23 cellular contexts compared by ENCODE assay signal in the genomic region with DNA sequence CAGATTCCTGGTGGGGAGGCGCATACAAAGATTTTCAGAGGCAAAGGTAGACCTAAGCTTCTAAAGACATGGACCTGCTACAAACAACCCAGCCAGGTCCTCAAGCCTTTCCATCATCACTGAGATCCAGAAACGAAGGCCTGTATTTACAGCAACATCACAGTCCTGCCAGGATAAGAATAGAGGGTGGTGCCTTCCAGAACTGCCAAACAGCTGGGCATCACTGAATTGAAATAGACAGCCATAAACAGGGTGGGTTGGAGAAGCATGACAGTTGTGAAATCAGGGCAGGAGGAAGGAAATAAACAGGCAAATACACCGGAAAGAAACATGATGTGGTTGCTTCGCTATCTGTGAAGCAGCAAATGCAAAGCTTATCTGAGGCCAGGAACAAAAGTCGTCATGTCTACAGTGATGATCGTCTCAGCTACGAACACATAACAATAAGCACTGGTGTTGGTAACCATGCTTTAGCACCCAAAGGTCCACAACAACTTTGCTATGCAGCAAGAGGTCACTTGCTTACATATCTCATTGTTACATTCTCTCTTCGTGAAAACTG.
"Had no signal": no experiment of that assay in that cellular context is flagged by ENCODE, and none has a peak within 500 bp of the region (broad histone marks: within the 10 kb centered on the region; RNA-seq: fewer than 3 reads in every experiment).

No MANE protein-coding gene starts in this region.

- H3K36me3 ChIP-seq: esophagus muscularis mucosa, left lung, upper lobe of left lung had no signal

- H3K9me3 Mint-ChIP-seq: activated CD4-positive, alpha-beta T cell treated with anti-CD3 and anti-CD28 coated beads, Interleukin-2, amount 10 ng/mL, durations not matched to agents 24 days and 14 days; activated naive CD4-positive, alpha-beta T cell treated with anti-CD3 and anti-CD28 coated beads, Interleukin-2, amount 50 U/mL, for 24 hours; mesothelial cell of epicardium; nephron progenitor cell had no signal

- ATAC-seq: activated CD4-positive, CD25-positive, alpha-beta regulatory T cell treated with anti-CD3 and anti-CD28 coated beads, Interleukin-2, amount 50 U/mL, for 24 hours; activated CD8-positive, alpha-beta T cell treated with anti-CD3 and anti-CD28 coated beads, Interleukin-2, amount 10 ng/mL, durations not matched to agents 7 days and 5 days; body of pancreas; left lung; sciatic nerve; stimulated activated naive CD8-positive, alpha-beta T cell treated with anti-CD3 and anti-CD28 coated beads, Interleukin-15, Interleukin-2, amounts not matched to agents 100 U/mL and 50 U/mL, for 24 hours had no signal

- H3K27ac ChIP-seq: body of pancreas, esophagus muscularis mucosa, left lung, parathyroid adenoma, upper lobe of left lung had no signal

- H3K4me1 ChIP-seq: body of pancreas, esophagus muscularis mucosa, left lung, parathyroid adenoma, upper lobe of left lung had no signal

- H3K4me3 Mint-ChIP-seq: activated CD4-positive, alpha-beta T cell treated with anti-CD3 and anti-CD28 coated beads, Interleukin-2, amount 10 ng/mL, durations not matched to agents 24 days and 14 days; activated CD8-positive, alpha-beta T cell treated with anti-CD3 and anti-CD28 coated beads, Interleukin-2, amount 10 ng/mL, durations not matched to agents 7 days and 5 days; activated naive CD4-positive, alpha-beta T cell treated with anti-CD3 and anti-CD28 coated beads, Interleukin-2, amount 50 U/mL, for 24 hours; mesothelial cell of epicardium; nephron progenitor cell had no signal

- H3K9me3 ChIP-seq: body of pancreas, esophagus muscularis mucosa, left lung, upper lobe of left lung had no signal

- H3K4me1 Mint-ChIP-seq: activated naive CD4-positive, alpha-beta T cell treated with anti-CD3 and anti-CD28 coated beads, Interleukin-2, amount 50 U/mL, for 24 hours had no signal

- H3K27ac Mint-ChIP-seq: activated CD4-positive, alpha-beta T cell treated with anti-CD3 and anti-CD28 coated beads, Interleukin-2, amount 10 ng/mL, durations not matched to agents 24 days and 14 days; activated CD8-positive, alpha-beta T cell treated with anti-CD3 and anti-CD28 coated beads, Interleukin-2, amount 10 ng/mL, durations not matched to agents 7 days and 5 days; activated naive CD4-positive, alpha-beta T cell treated with anti-CD3 and anti-CD28 coated beads, Interleukin-2, amount 50 U/mL, for 24 hours; mesothelial cell of epicardium; nephron progenitor cell had no signal

- H3K4me3 ChIP-seq: body of pancreas, esophagus muscularis mucosa, left lung, upper lobe of left lung had no signal

- DNase-seq: activated CD4-positive, alpha-beta T cell treated with anti-CD3 and anti-CD28 coated beads, Interleukin-2, amount 10 ng/mL, durations not matched to agents 24 days and 14 days; activated CD8-positive, alpha-beta T cell treated with anti-CD3 and anti-CD28 coated beads, Interleukin-2, amount 10 ng/mL, durations not matched to agents 7 days and 5 days; activated gamma-delta T cell treated with Interleukin-2 at 50 U/mL for 16 hours; activated T-cell treated with anti-CD3 and anti-CD28 coated beads, Interleukin-2, amount 50 U/mL, for 1 hour; anterior cingulate cortex; body of pancreas; caudate nucleus; dermis blood vessel endothelial cell; effector memory CD4-positive, alpha-beta T cell; hippocampal formation; kidney glomerular epithelial cell; left lung; nephron progenitor cell; nucleus accumbens; stimulated activated CD4-positive, alpha-beta T cell treated with anti-CD3 and anti-CD28 coated beads, Interleukin-4, amount 100 ng/mL, for 24 hours; stimulated activated naive CD8-positive, alpha-beta T cell treated with anti-CD3 and anti-CD28 coated beads, Interleukin-15, Interleukin-2, amounts not matched to agents 100 U/mL and 50 U/mL, for 24 hours; upper lobe of left lung had no signal

- H3K27me3 ChIP-seq: body of pancreas, esophagus muscularis mucosa, left lung, upper lobe of left lung had no signal

- H3K36me3 Mint-ChIP-seq: activated naive CD4-positive, alpha-beta T cell treated with anti-CD3 and anti-CD28 coated beads, Interleukin-2, amount 50 U/mL, for 24 hours; mesothelial cell of epicardium had no signal
